ENCODE assay signal across 21 cellular contexts in genomic region chr3:112948346-112948838, GRCh38. TPM values are rescaled to one million over a fixed set of nuclear protein-coding genes. Genes with fewer than 3 reads are reported as not detected.
"Had no signal": no experiment of that assay in that cellular context is flagged by ENCODE, and none has a peak within 500 bp of the region (broad histone marks: within the 10 kb centered on the region; RNA-seq: fewer than 3 reads in every experiment).

No MANE protein-coding gene starts in this region.

- H3K36me3 ChIP-seq: heart left ventricle, left ventricle myocardium inferior, lower lobe of right lung, pancreas had no signal

- H3K36me3 Mint-ChIP-seq: natural killer cell had no signal

- H3K27ac ChIP-seq: coronary artery, heart left ventricle, left ventricle myocardium inferior, lower lobe of right lung, pancreas had no signal

- H3K4me1 ChIP-seq: heart left ventricle, left ventricle myocardium inferior, lower lobe of right lung, pancreas had no signal

- H3K27me3 ChIP-seq: heart left ventricle, pancreas had no signal

- H3K4me3 ChIP-seq: coronary artery, heart left ventricle, left ventricle myocardium inferior, lower lobe of right lung, pancreas had no signal

- H3K4me1 Mint-ChIP-seq: natural killer cell, neural crest cell had no signal

- H3K4me3 Mint-ChIP-seq: natural killer cell, neural crest cell had no signal

- H3K27me3 Mint-ChIP-seq: progenitor cell of endocrine pancreas had no signal

- DNase-seq: effector CD4-positive, alpha-beta T cell; heart left ventricle; hippocampal formation; islet precursor cell; left ventricle myocardium inferior; lower lobe of right lung; natural killer cell; occipital lobe; pancreas; right cardiac atrium; small intestine; stimulated activated CD4-positive, alpha-beta T cell treated with anti-CD3 and anti-CD28 coated beads, Interleukin-12 subunit alpha, Interleukin-12 subunit beta, amount 100 ng/mL, for 4 hours; stimulated activated naive CD4-positive, alpha-beta T cell treated with Interleukin-2 at 50 U/mL for 16 hours; trophoblast cell had no signal

- H3K9me3 ChIP-seq: lower lobe of right lung, pancreas had no signal

- H3K27ac Mint-ChIP-seq: natural killer cell, progenitor cell of endocrine pancreas had no signal

- ATAC-seq: esophagus mucosa, heart left ventricle, lower lobe of right lung, natural killer cell, pancreas, right cardiac atrium had no signal

RNA-seq across cellular contexts. Expression of gene CD200R1, which starts 26.5 kb away (rescaled TPM):
- total RNA-seq: chondrocyte, dermis microvascular lymphatic vessel endothelial cell, glomerular endothelial cell, neural crest cell, progenitor cell of endocrine pancreas had no signal
